Comparison of ENCODE assay signal across 8 cellular contexts in genomic region chr3:49939858-49940666, GRCh38. TPM values are rescaled to one million over a fixed set of nuclear protein-coding genes. Genes with fewer than 3 reads are reported as not detected.
DNase-seq lines count a peak whose midpoint lies in the region; ATAC-seq and TF ChIP-seq lines count a peak whose summit lies in the region.

Gene RBM6, plus strand, starts transcription at chr3:49940150. Its CDS starts 22,492 bp downstream, at chr3:49962642.

- H3K4me1 ChIP-seq in mammary epithelial cell (ENCODE audit: insufficient read depth, low read length) (peaks cover 8% of the 10 kb centered on the region), iPS-20b (ENCODE audit: insufficient read depth, low read length) (0 out of 2 replicates have a peak, but pooled peaks cover 2% of the 10 kb centered on the region)

- H3K9me3 ChIP-seq in WERI-Rb-1 (ENCODE audit: severe bottlenecking) (no peaks in the 10 kb centered on the region), mammary epithelial cell (replicated peaks; ENCODE audit: insufficient read depth, low read length) (no peaks in the 10 kb centered on the region), iPS-20b (ENCODE audit: insufficient read depth, low read depth, low read length) (no peaks in the 10 kb centered on the region)

- peak within 1 kb of the TSS; percentile 97 for H3K9ac ChIP-seq in mammary epithelial cell (ENCODE audit: insufficient read depth, low read length)
- peak within 1 kb of the TSS; percentile 90 for H3K9ac ChIP-seq in iPS-20b (ENCODE audit: low read depth, low read length)

- whole genome bisulfite sequencing in mammary epithelial cell (ENCODE audit: low coverage, missing lambda C conversion rate), result 0% methylated on average over 39 of the region's 74 CpGs

- H4K20me1 ChIP-seq in mammary epithelial cell (ENCODE audit: insufficient read depth, low read length), result no peaks in the 10 kb centered on the region

- ATAC-seq in GM18873 (IDR thresholded peaks at IDR 0.05; ENCODE audit: low FRiP score, unreplicated experiment) (peak; percentile 89), HG03139 (IDR thresholded peaks at IDR 0.05; ENCODE audit: unreplicated experiment) (peak; percentile 92)

- TF ChIP-seq CTCF in WERI-Rb-1 (IDR thresholded peaks at IDR 0.05; ENCODE audit: low read depth, low read length), result no peak
- no peak for TF ChIP-seq CTCF in mammary epithelial cell (conservative IDR thresholded peaks at IDR 0.05 in 1 of 2, IDR thresholded peaks at IDR 0.05 in 1 of 2; ENCODE audit: extremely low read depth in 1 of 2, insufficient read depth in 1 of 2, low read depth in 1 of 2, low read length in 2 of 2)

- intact Hi-C loops in mammary epithelial cell (cut with micrococcal nuclease), result loop anchor here (1.0 to 2.0 kb wide), 2 partner anchors 10 to 39 kb away; no protein-coding TSS in a partner anchor

- DNase-seq in ACHN (peak; percentile 95), NCI-H2227 (lab: John Stamatoyannopoulos, UW; ENCODE audit: unreplicated experiment) (peak; percentile 95), WERI-Rb-1 (peak; percentile 98), mammary epithelial cell (peak; percentile 97)

- H3K27me3 ChIP-seq in WERI-Rb-1 (ENCODE audit: insufficient read depth, low read depth, severe bottlenecking) (no peaks in the 10 kb centered on the region), mammary epithelial cell (ENCODE audit: insufficient read depth, low read length) (no peaks in the 10 kb centered on the region), iPS-20b (ENCODE audit: insufficient read depth, low read length) (no peaks in the 10 kb centered on the region)

- peaks cover 19% of the 10 kb centered on the region for H3K36me3 ChIP-seq in WERI-Rb-1
- peaks cover 2% of the 10 kb centered on the region for H3K36me3 ChIP-seq in mammary epithelial cell (ENCODE audit: insufficient read depth, low read length)
- H3K36me3 ChIP-seq in iPS-20b (ENCODE audit: insufficient read depth, low read depth, low read length), result no peaks in the 10 kb centered on the region

- H3K4me3 ChIP-seq in WERI-Rb-1 (ENCODE audit: low read depth, low read length) (peak within 1 kb of the TSS; percentile 76), mammary epithelial cell (replicated peaks in 1 of 3; ENCODE audit: insufficient read depth in 1 of 3, low read depth in 2 of 3, low read length in 3 of 3) (peak within 1 kb of the TSS; percentile 95 to 100 (median 99)), iPS-20b (ENCODE audit: low read length) (peak within 1 kb of the TSS; percentile 92), skin epidermis (peak within 1 kb of the TSS; percentile 60 to 96 (median 69))

- CTCF ChIA-PET in mammary epithelial cell (lab: Charles Lee; ENCODE audit: low non-redundant PET), result interaction anchor here (0.7 to 0.8 kb wide), 2 partner anchors 15 to 137 kb away, joined by 4 to 5 read pairs; partner anchors contain the start of gene INKA1

- in situ Hi-C loops in ACHN (cut with HindIII; ENCODE audit: low pct_ligation_motif_present, low pct_unique_long_range_greater_than_20kb, low sequenced_read_pairs) (no loop called here), mammary epithelial cell (cut with MboI; ENCODE audit: low sequenced_read_pairs in 2 of 2) (no loop called here)

- H3K27ac ChIP-seq in WERI-Rb-1, result peak within 1 kb of the TSS; percentile 86
- peak within 1 kb of the TSS; percentile 81 for H3K27ac ChIP-seq in mammary epithelial cell (ENCODE audit: insufficient read depth, low read depth, low read length)
- peak within 1 kb of the TSS; percentile 48 for H3K27ac ChIP-seq in iPS-20b (ENCODE audit: low read length)
- peak within 1 kb of the TSS; percentile 81 to 98 (median 91) for H3K27ac ChIP-seq in skin epidermis

- H3K4me2 ChIP-seq in mammary epithelial cell (ENCODE audit: insufficient read depth, low read depth, low read length), result peak within 1 kb of the TSS; percentile 87

- dilution Hi-C loops in mammary epithelial cell (cut with HindIII; ENCODE audit: low sequenced_read_pairs), result no loop called here

- BruUV-seq in mammary epithelial cell (replicated peaks; lab: Mats Ljungman, UMichigan), result TSS peak; percentile 72

- peaks cover 48% of the 10 kb centered on the region for H3K79me2 ChIP-seq in mammary epithelial cell (ENCODE audit: insufficient read depth, low read length)

- H2AFZ ChIP-seq in mammary epithelial cell (ENCODE audit: low read depth, low read length), result peak within 1 kb of the TSS; percentile 92

RNA-seq across cellular contexts. Expression of gene RBM6, which starts in this region (rescaled TPM):
- total RNA-seq in mammary epithelial cell, result 10 to 100 TPM; 39.8 to 60.9 TPM
- polyA plus RNA-seq in mammary epithelial cell, result 22.9 TPM
- 91.8 TPM for polyA minus RNA-seq in mammary epithelial cell

Comparison
In these comparisons a context has a peak if more than half of its experiments do, and no peak if none do; other contexts are left out.
1. Peak in every context shown above with its lines: DNase-seq, ATAC-seq, H3K4me3 ChIP-seq and H3K27ac ChIP-seq.